ENCODE assay signal across 8 cellular contexts in the genomic region with DNA sequence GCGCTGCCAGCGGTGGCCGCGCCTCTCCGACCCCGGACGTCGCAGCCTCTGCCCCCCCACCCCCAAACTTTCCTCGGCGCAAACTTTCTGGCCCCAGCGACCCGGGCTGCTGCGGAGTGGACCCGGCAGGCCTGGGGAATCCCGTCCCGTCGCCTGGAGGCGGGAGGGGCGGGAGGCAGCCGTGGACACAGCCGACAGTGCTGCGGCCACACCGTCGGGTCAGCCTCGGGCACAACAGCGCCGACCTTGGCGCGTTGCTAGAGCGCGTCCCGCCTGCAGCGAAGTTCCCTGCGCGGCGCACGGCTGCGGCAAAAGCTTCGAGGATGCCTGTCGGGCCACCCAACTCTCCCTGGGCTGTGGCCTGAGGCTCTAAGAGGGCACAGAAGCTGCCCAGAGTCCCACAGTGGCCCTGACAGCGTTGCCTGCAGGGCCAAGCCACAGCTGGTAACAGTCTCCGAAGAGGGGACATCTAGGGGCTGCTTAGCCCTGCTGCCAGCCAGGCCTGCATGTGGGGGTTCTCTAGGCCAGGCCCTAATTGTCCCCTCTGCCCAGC. TPM values are rescaled to one million over a fixed set of nuclear protein-coding genes. Genes with fewer than 3 reads are reported as not detected.
A peak's percentile ranks its signal among the peaks of the same experiment; 100 is the strongest.
DNase-seq lines count a peak whose midpoint lies in the region; ATAC-seq and TF ChIP-seq lines count a peak whose summit lies in the region.

No MANE protein-coding gene starts in this region.

- DNase-seq in H7 = peak; percentile 88
- no peak for DNase-seq in activated naive CD8-positive, alpha-beta T cell treated with anti-CD3 and anti-CD28 coated beads, Interleukin-2, amount 10 ng/mL, durations not matched to agents 7 days and 5 days
- peak; percentile 69 for DNase-seq in hepatic stellate cell (ENCODE audit: low spot score)
- DNase-seq in smooth muscle cell (lab: John Stamatoyannopoulos, UW; ENCODE audit: unreplicated experiment) = no peak
- no peak for DNase-seq in amniotic stem cell (lab: John Stamatoyannopoulos, UW)

- H3K4me2 ChIP-seq in smooth muscle cell = peak overlapping the region; percentile 95

- 15% methylated on average over 22 of the region's 42 CpGs for WGBS in smooth muscle cell (ENCODE audit: low lambda C conversion rate)

- no peaks in the 10 kb centered on the region for H3K4me1 ChIP-seq in smooth muscle cell (ENCODE audit: low read depth)

- peaks cover 5% of the 10 kb centered on the region for H3K4me1 Mint-ChIP-seq in activated naive CD8-positive, alpha-beta T cell treated with anti-CD3 and anti-CD28 coated beads, Interleukin-2, amount 10 ng/mL, durations not matched to agents 7 days and 5 days

- H3F3A ChIP-seq in smooth muscle cell (ENCODE audit: low read depth) = no peaks in the 10 kb centered on the region

- peak overlapping the region; percentile 13 for H3K4me3 Mint-ChIP-seq in activated naive CD8-positive, alpha-beta T cell treated with anti-CD3 and anti-CD28 coated beads, Interleukin-2, amount 10 ng/mL, durations not matched to agents 7 days and 5 days

- peaks cover 14% of the 10 kb centered on the region for H4K20me1 ChIP-seq in smooth muscle cell (ENCODE audit: low read depth)

- TF ChIP-seq CTCF in smooth muscle cell (IDR thresholded peaks at IDR 0.05; ENCODE audit: borderline replicate concordance, insufficient read depth, poor library complexity, severe bottlenecking) = peak; percentile 0

- H3K9me3 ChIP-seq in smooth muscle cell (replicated peaks; ENCODE audit: low read depth) = no peaks in the 10 kb centered on the region

- peaks cover 59% of the 10 kb centered on the region for H3K27me3 ChIP-seq in H7 (ENCODE audit: control insufficient read depth, insufficient read depth, low read length)
- peaks cover 57% of the 10 kb centered on the region for H3K27me3 ChIP-seq in smooth muscle cell (ENCODE audit: low read depth)

- H3K27me3 Mint-ChIP-seq in activated naive CD8-positive, alpha-beta T cell treated with anti-CD3 and anti-CD28 coated beads, Interleukin-2, amount 10 ng/mL, durations not matched to agents 7 days and 5 days = peaks cover 32% of the 10 kb centered on the region

- ATAC-seq in activated naive CD8-positive, alpha-beta T cell treated with anti-CD3 and anti-CD28 coated beads, Interleukin-2, amount 10 ng/mL, durations not matched to agents 7 days and 5 days (ENCODE audit: low read depth) = no peak
- ATAC-seq in HG02763 (IDR thresholded peaks at IDR 0.05; ENCODE audit: unreplicated experiment) (no peak), HG02973 (IDR thresholded peaks at IDR 0.05; ENCODE audit: unreplicated experiment) (no peak), HG02852 (IDR thresholded peaks at IDR 0.05; ENCODE audit: unreplicated experiment) (no peak)

- H3K27ac ChIP-seq in smooth muscle cell (ENCODE audit: low read depth) = no peak overlapping the region

- no peak overlapping the region for H3K9ac ChIP-seq in smooth muscle cell (ENCODE audit: low read depth)

- peak overlapping the region; percentile 10; the same call in 1 of the 2 replicates for H3K4me3 ChIP-seq in H7 (ENCODE audit: insufficient read depth, low read depth, low read length)
- H3K4me3 ChIP-seq in smooth muscle cell = peak overlapping the region; percentile 57

- no peaks in the 10 kb centered on the region for H3K79me2 ChIP-seq in smooth muscle cell (ENCODE audit: low read depth)

- H2AFZ ChIP-seq in smooth muscle cell (ENCODE audit: low read depth) = peak overlapping the region; percentile 58

- POLR2A ChIA-PET in activated naive CD8-positive, alpha-beta T cell treated with anti-CD3 and anti-CD28 coated beads, Interleukin-2, amount 10 ng/mL, durations not matched to agents 7 days and 5 days (lab: Charles Lee) = no interaction called here

- H3K9me3 Mint-ChIP-seq in activated naive CD8-positive, alpha-beta T cell treated with anti-CD3 and anti-CD28 coated beads, Interleukin-2, amount 10 ng/mL, durations not matched to agents 7 days and 5 days = no peaks in the 10 kb centered on the region

- H3K27ac Mint-ChIP-seq in activated naive CD8-positive, alpha-beta T cell treated with anti-CD3 and anti-CD28 coated beads, Interleukin-2, amount 10 ng/mL, durations not matched to agents 7 days and 5 days = no peak overlapping the region

- no peaks in the 10 kb centered on the region for H3K36me3 Mint-ChIP-seq in activated naive CD8-positive, alpha-beta T cell treated with anti-CD3 and anti-CD28 coated beads, Interleukin-2, amount 10 ng/mL, durations not matched to agents 7 days and 5 days

- no peaks in the 10 kb centered on the region for H3K36me3 ChIP-seq in H7 (replicated peaks; ENCODE audit: control insufficient read depth, insufficient read depth, low read length)
- no peaks in the 10 kb centered on the region for H3K36me3 ChIP-seq in smooth muscle cell (ENCODE audit: low read depth)

RNA-seq across cellular contexts. Expression of a gene that starts 1.3 kb away (rescaled TPM):
- 0.03 and 0.07 TPM in 2 replicates for total RNA-seq in H7 (2014; rRNA removed; shearing (Covaris generic))
- 1 to 10 TPM; 1.5 to 2.5 TPM for total RNA-seq in activated naive CD8-positive, alpha-beta T cell treated with anti-CD3 and anti-CD28 coated beads, Interleukin-2, amount 10 ng/mL, durations not matched to agents 7 days and 5 days
- total RNA-seq in smooth muscle cell = 2.3 TPM in 2 replicates
- polyA plus RNA-seq in smooth muscle cell = 1.8 and 1.9 TPM in 2 replicates

RNA-seq across cellular contexts. Expression of a gene that starts 27.2 kb away (rescaled TPM):
- total RNA-seq in H7 (2014; rRNA removed; shearing (Covaris generic)) = 0.15 TPM in 1 of 2 replicates, not detected in the other
- not detected for total RNA-seq in activated naive CD8-positive, alpha-beta T cell treated with anti-CD3 and anti-CD28 coated beads, Interleukin-2, amount 10 ng/mL, durations not matched to agents 7 days and 5 days
- total RNA-seq in smooth muscle cell = not detected in 2 replicates
- polyA plus RNA-seq in smooth muscle cell = 0.18 TPM in 1 of 2 replicates, not detected in the other

RNA-seq across cellular contexts. Expression of a gene that starts 39.6 kb away (rescaled TPM):
- 40.4 and 51.7 TPM in 2 replicates for total RNA-seq in H7 (2014; rRNA removed; shearing (Covaris generic))
- total RNA-seq in activated naive CD8-positive, alpha-beta T cell treated with anti-CD3 and anti-CD28 coated beads, Interleukin-2, amount 10 ng/mL, durations not matched to agents 7 days and 5 days = 10 to 100 TPM; 18.4 to 19.4 TPM
- total RNA-seq in smooth muscle cell = 51.5 and 51.6 TPM in 2 replicates
- 152 and 153 TPM in 2 replicates for polyA plus RNA-seq in smooth muscle cell

RNA-seq across cellular contexts. Expression of a gene that starts 51.0 kb away (rescaled TPM):
- total RNA-seq in H7 (2014; rRNA removed; shearing (Covaris generic)) = 146 and 155 TPM in 2 replicates
- 100 to 1,000 TPM; 128 to 141 TPM for total RNA-seq in activated naive CD8-positive, alpha-beta T cell treated with anti-CD3 and anti-CD28 coated beads, Interleukin-2, amount 10 ng/mL, durations not matched to agents 7 days and 5 days
- total RNA-seq in smooth muscle cell = 74.4 and 97.1 TPM in 2 replicates
- 176 and 191 TPM in 2 replicates for polyA plus RNA-seq in smooth muscle cell

RNA-seq across cellular contexts. Expression of a gene that starts 58.2 kb away (rescaled TPM):
- total RNA-seq in H7 (2014; rRNA removed; shearing (Covaris generic)) = 911 and 1,131 TPM in 2 replicates
- 100 to 1,000 TPM; 522 to 531 TPM for total RNA-seq in activated naive CD8-positive, alpha-beta T cell treated with anti-CD3 and anti-CD28 coated beads, Interleukin-2, amount 10 ng/mL, durations not matched to agents 7 days and 5 days
- 800 and 956 TPM in 2 replicates for total RNA-seq in smooth muscle cell
- polyA plus RNA-seq in smooth muscle cell = 640 and 833 TPM in 2 replicates

Comparison
In these comparisons a context has a peak if more than half of its experiments do, and no peak if none do; other contexts are left out.
1. DNase-seq: peak in H7 (single experiment) and hepatic stellate cell (single experiment); none in activated naive CD8-positive, alpha-beta T cell treated with anti-CD3 and anti-CD28 coated beads, Interleukin-2, amount 10 ng/mL, durations not matched to agents 7 days and 5 days (single experiment), smooth muscle cell (single experiment) and amniotic stem cell (single experiment).